Comparison of ENCODE assay signal across 15 cellular contexts in genomic region chr12:115964626-115965025, GRCh38.
DNase-seq lines count a peak whose midpoint lies in the region; ATAC-seq and TF ChIP-seq lines count a peak whose summit lies in the region.
"Had no signal": no experiment of that assay in that cellular context is flagged by ENCODE, and none has a peak within 500 bp of the region (broad histone marks: within the 10 kb centered on the region; RNA-seq: fewer than 3 reads in every experiment).

No MANE protein-coding gene starts in this region.

- TF ChIP-seq CTCF in activated CD8-positive, alpha-beta T cell treated with anti-CD3 and anti-CD28 coated beads for 36 hours (IDR thresholded peaks at IDR 0.05) = no peak

- intact Hi-C loops in activated CD8-positive, alpha-beta T cell treated with anti-CD3 and anti-CD28 coated beads for 36 hours (cut with micrococcal nuclease) = no loop called here

- peaks cover 62% of the 10 kb centered on the region for H3K4me1 Mint-ChIP-seq in activated CD4-positive, alpha-beta T cell treated with anti-CD3 and anti-CD28 coated beads, Interleukin-2, amount 10 ng/mL, durations not matched to agents 7 days and 5 days
- peaks cover 4 to 18% (median 11%) of the 10 kb centered on the region in 4 donors for H3K4me1 Mint-ChIP-seq in CD4-positive, CD25-positive, alpha-beta regulatory T cell
- H3K4me1 Mint-ChIP-seq in activated CD8-positive, alpha-beta T cell treated with anti-CD3 and anti-CD28 coated beads for 36 hours (ENCODE audit: low read depth) = peaks cover 24% of the 10 kb centered on the region
- H3K4me1 Mint-ChIP-seq in effector memory CD8-positive, alpha-beta T cell (ENCODE audit: low read depth in 2 of 2) = peaks cover 3 to 7% of the 10 kb centered on the region in 2 donors
- H3K4me1 Mint-ChIP-seq: IgD-negative memory B cell had no signal

- H3K4me1 ChIP-seq in CD4-positive, CD25-positive, alpha-beta regulatory T cell (ENCODE audit: control insufficient read depth, insufficient read depth, low read length, poor library complexity, severe bottlenecking) = no peaks in the 10 kb centered on the region
- H3K4me1 ChIP-seq: A549 had no signal

- no peak overlapping the region for H3K27ac ChIP-seq in CD4-positive, CD25-positive, alpha-beta regulatory T cell (ENCODE audit: insufficient read depth, low read length, poor library complexity, severe bottlenecking)
- H3K27ac ChIP-seq: A549 had no signal

- H3K36me3 Mint-ChIP-seq in activated CD4-positive, alpha-beta T cell treated with anti-CD3 and anti-CD28 coated beads, Interleukin-2, amount 10 ng/mL, durations not matched to agents 7 days and 5 days (ENCODE audit: low read depth) = peaks cover 74% of the 10 kb centered on the region
- peaks cover 63% of the 10 kb centered on the region for H3K36me3 Mint-ChIP-seq in CD4-positive, CD25-positive, alpha-beta regulatory T cell
- peaks cover 40% of the 10 kb centered on the region for H3K36me3 Mint-ChIP-seq in activated CD8-positive, alpha-beta T cell treated with anti-CD3 and anti-CD28 coated beads for 36 hours (ENCODE audit: low read depth)
- H3K36me3 Mint-ChIP-seq in effector memory CD8-positive, alpha-beta T cell (ENCODE audit: insufficient read depth) = peaks cover 79% of the 10 kb centered on the region

- POLR2A ChIA-PET in activated CD4-positive, alpha-beta T cell treated with anti-CD3 and anti-CD28 coated beads, Interleukin-2, amount 10 ng/mL, durations not matched to agents 7 days and 5 days (lab: Charles Lee) = no interaction called here
- POLR2A ChIA-PET in activated CD8-positive, alpha-beta T cell treated with anti-CD3 and anti-CD28 coated beads for 36 hours (lab: Charles Lee) = no interaction called here

- peak; percentile 41 for DNase-seq in activated CD4-positive, alpha-beta T cell treated with anti-CD3 and anti-CD28 coated beads, Interleukin-2, amount 10 ng/mL, durations not matched to agents 7 days and 5 days
- no peak for DNase-seq in activated CD4-positive, alpha-beta T cell treated with anti-CD3 and anti-CD28 coated beads for 48 hours
- peak in 1 of 3 donors; percentile 88 for DNase-seq in CD4-positive, CD25-positive, alpha-beta regulatory T cell
- peak; percentile 32 for DNase-seq in activated CD8-positive, alpha-beta T cell treated with anti-CD3 and anti-CD28 coated beads for 36 hours
- DNase-seq in effector memory CD8-positive, alpha-beta T cell = no peak
- DNase-seq in DMS114 treated with DMSO at 0.1 percent for 48 hours (lab: John Stamatoyannopoulos, UW; ENCODE audit: unreplicated experiment) = no peak
- DNase-seq in hippocampal formation (lab: John Stamatoyannopoulos, UW) = no peak
- DNase-seq in RKO (ENCODE audit: low spot score) = no peak
- DNase-seq: AML-193, NCI-H1417, NCI-H2029 treated with DMSO at 0.1 percent for 48 hours, NCI-H510A treated with DMSO at 0.1 percent for 48 hours had no signal

- CTCF ChIA-PET in activated CD4-positive, alpha-beta T cell treated with anti-CD3 and anti-CD28 coated beads, Interleukin-2, amount 10 ng/mL, durations not matched to agents 7 days and 5 days (lab: Charles Lee) = no interaction called here
- CTCF ChIA-PET in activated CD8-positive, alpha-beta T cell treated with anti-CD3 and anti-CD28 coated beads for 36 hours (lab: Charles Lee) = no interaction called here

- ATAC-seq in CD4-positive, CD25-positive, alpha-beta regulatory T cell (ENCODE audit: low read depth in 2 of 2) = peak in 1 of 2 donors; percentile 50
- ATAC-seq in activated CD8-positive, alpha-beta T cell treated with anti-CD3 and anti-CD28 coated beads for 36 hours = peak; percentile 57
- no peak for ATAC-seq in effector memory CD8-positive, alpha-beta T cell (replicated peaks)
- ATAC-seq: A549, HCT116 had no signal

- H3K27me3 ChIP-seq in CD4-positive, CD25-positive, alpha-beta regulatory T cell (ENCODE audit: control insufficient read depth, insufficient read depth, low read length) = no peaks in the 10 kb centered on the region

- peaks cover 88% of the 10 kb centered on the region for H3K36me3 ChIP-seq in CD4-positive, CD25-positive, alpha-beta regulatory T cell (ENCODE audit: control insufficient read depth, insufficient read depth, low read length)

- peak overlapping the region; percentile 87 for H3K27ac Mint-ChIP-seq in activated CD4-positive, alpha-beta T cell treated with anti-CD3 and anti-CD28 coated beads, Interleukin-2, amount 10 ng/mL, durations not matched to agents 7 days and 5 days
- peak overlapping the region; percentile 4 to 32 (median 5) for H3K27ac Mint-ChIP-seq in CD4-positive, CD25-positive, alpha-beta regulatory T cell
- peak overlapping the region; percentile 53 for H3K27ac Mint-ChIP-seq in activated CD8-positive, alpha-beta T cell treated with anti-CD3 and anti-CD28 coated beads for 36 hours
- H3K27ac Mint-ChIP-seq in effector memory CD8-positive, alpha-beta T cell = peak overlapping the region; percentile 13 to 85

- no peaks in the 10 kb centered on the region for H3K9me3 ChIP-seq in CD4-positive, CD25-positive, alpha-beta regulatory T cell (ENCODE audit: control insufficient read depth in 2 of 2, low read length in 2 of 2)
- H3K9me3 ChIP-seq: A549 had no signal

- no peak overlapping the region for H3K4me3 ChIP-seq in CD4-positive, CD25-positive, alpha-beta regulatory T cell (ENCODE audit: low read depth, low read length)
- H3K4me3 ChIP-seq: A549 had no signal

- no peak overlapping the region for H3K4me3 Mint-ChIP-seq in activated CD4-positive, alpha-beta T cell treated with anti-CD3 and anti-CD28 coated beads, Interleukin-2, amount 10 ng/mL, durations not matched to agents 7 days and 5 days
- no peak overlapping the region for H3K4me3 Mint-ChIP-seq in CD4-positive, CD25-positive, alpha-beta regulatory T cell
- no peak overlapping the region for H3K4me3 Mint-ChIP-seq in activated CD8-positive, alpha-beta T cell treated with anti-CD3 and anti-CD28 coated beads for 36 hours
- H3K4me3 Mint-ChIP-seq in effector memory CD8-positive, alpha-beta T cell = no peak overlapping the region
- H3K4me3 Mint-ChIP-seq: IgD-negative memory B cell had no signal

- no peaks in the 10 kb centered on the region for H3K9me3 Mint-ChIP-seq in activated CD4-positive, alpha-beta T cell treated with anti-CD3 and anti-CD28 coated beads, Interleukin-2, amount 10 ng/mL, durations not matched to agents 7 days and 5 days
- H3K9me3 Mint-ChIP-seq in CD4-positive, CD25-positive, alpha-beta regulatory T cell = no peaks in the 10 kb centered on the region
- no peaks in the 10 kb centered on the region for H3K9me3 Mint-ChIP-seq in activated CD8-positive, alpha-beta T cell treated with anti-CD3 and anti-CD28 coated beads for 36 hours
- H3K9me3 Mint-ChIP-seq in effector memory CD8-positive, alpha-beta T cell = no peaks in the 10 kb centered on the region
- H3K9me3 Mint-ChIP-seq: IgD-negative memory B cell had no signal

- no peaks in the 10 kb centered on the region for H3K27me3 Mint-ChIP-seq in activated CD4-positive, alpha-beta T cell treated with anti-CD3 and anti-CD28 coated beads, Interleukin-2, amount 10 ng/mL, durations not matched to agents 7 days and 5 days
- no peaks in the 10 kb centered on the region for H3K27me3 Mint-ChIP-seq in CD4-positive, CD25-positive, alpha-beta regulatory T cell
- no peaks in the 10 kb centered on the region for H3K27me3 Mint-ChIP-seq in activated CD8-positive, alpha-beta T cell treated with anti-CD3 and anti-CD28 coated beads for 36 hours
- no peaks in the 10 kb centered on the region for H3K27me3 Mint-ChIP-seq in effector memory CD8-positive, alpha-beta T cell
- H3K27me3 Mint-ChIP-seq: IgD-negative memory B cell had no signal

Comparison
In these comparisons a context has a peak if more than half of its experiments do, and no peak if none do; other contexts are left out.
1. DNase-seq: peak in activated CD4-positive, alpha-beta T cell treated with anti-CD3 and anti-CD28 coated beads, Interleukin-2, amount 10 ng/mL, durations not matched to agents 7 days and 5 days (single experiment) and activated CD8-positive, alpha-beta T cell treated with anti-CD3 and anti-CD28 coated beads for 36 hours (single experiment); none in activated CD4-positive, alpha-beta T cell treated with anti-CD3 and anti-CD28 coated beads for 48 hours (single experiment), effector memory CD8-positive, alpha-beta T cell (0 of 3), DMS114 treated with DMSO at 0.1 percent for 48 hours (single experiment), hippocampal formation (0 of 2) and RKO (single experiment).
2. H3K27ac Mint-ChIP-seq: peak in every context shown above with its lines; median percentile 87 in activated CD4-positive, alpha-beta T cell treated with anti-CD3 and anti-CD28 coated beads, Interleukin-2, amount 10 ng/mL, durations not matched to agents 7 days and 5 days; 53 in activated CD8-positive, alpha-beta T cell treated with anti-CD3 and anti-CD28 coated beads for 36 hours; 49 in effector memory CD8-positive, alpha-beta T cell; 5 in CD4-positive, CD25-positive, alpha-beta regulatory T cell.